8 cellular contexts compared by ENCODE assay signal in the genomic region with DNA sequence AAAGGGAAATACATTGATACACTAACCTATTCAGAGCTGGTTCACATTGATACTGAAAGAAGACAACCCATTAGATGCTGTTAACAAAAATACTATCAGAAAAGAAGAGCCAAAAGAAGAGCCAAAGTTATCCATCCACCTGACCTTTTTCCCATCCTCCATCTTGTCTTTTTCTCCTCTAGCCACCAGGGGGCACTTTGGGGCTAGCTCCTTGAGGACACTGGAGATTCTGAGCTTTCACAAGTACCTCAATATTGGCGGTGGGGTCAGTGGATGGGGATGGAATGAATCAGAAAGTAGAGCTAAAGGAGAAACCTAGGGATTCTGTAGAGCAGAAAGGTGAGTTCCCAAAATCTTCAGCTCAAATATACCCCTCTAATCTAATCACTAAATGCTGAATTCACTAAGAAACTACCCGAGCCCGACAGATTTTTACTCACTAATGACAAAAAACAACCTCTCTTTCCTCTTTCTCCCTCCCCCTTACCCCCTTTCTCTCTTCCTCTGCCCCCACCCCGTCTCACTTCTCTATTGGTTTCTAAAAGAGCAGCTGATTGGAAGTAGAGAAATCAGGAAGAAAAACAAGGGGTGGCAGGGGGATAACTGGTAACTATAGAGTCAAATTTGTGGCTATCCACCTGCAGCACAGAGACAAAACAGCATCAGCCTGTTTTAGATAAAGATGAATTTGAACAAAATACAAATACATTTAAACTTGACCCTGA.
DNase-seq lines count a peak whose midpoint lies in the region; ATAC-seq and TF ChIP-seq lines count a peak whose summit lies in the region.

No MANE protein-coding gene starts in this region.

- no peaks in the 10 kb centered on the region for H3K27me3 Mint-ChIP-seq in MCF 10A (ENCODE audit: insufficient read depth, unreplicated experiment)

- H3K9me3 Mint-ChIP-seq in MCF 10A (ENCODE audit: unreplicated experiment) = peaks cover 9% of the 10 kb centered on the region
- H3K9me3 Mint-ChIP-seq in stimulated activated effector memory CD8-positive, alpha-beta T cell treated with anti-CD3 and anti-CD28 coated beads, Interleukin-12 subunit alpha, Interleukin-12 subunit beta, amount 100 ng/mL, for 72 hours = peaks cover 8% of the 10 kb centered on the region

- CTCF ChIA-PET in MCF 10A (lab: Yijun Ruan, JAX) = interaction anchor here (0.6 to 1.3 kb wide), 8 partner anchors 9 to 1192 kb away, joined by 3 to 5 read pairs (median 3); no protein-coding TSS in a partner anchor

- in situ Hi-C loops in astrocyte of the spinal cord (cut with HindIII; ENCODE audit: low sequenced_read_pairs) = no loop called here

- no peaks in the 10 kb centered on the region for H3K36me3 ChIP-seq in breast epithelium

- no peak overlapping the region for H3K4me3 Mint-ChIP-seq in MCF 10A (ENCODE audit: unreplicated experiment)
- no peak overlapping the region for H3K4me3 Mint-ChIP-seq in stimulated activated effector memory CD8-positive, alpha-beta T cell treated with anti-CD3 and anti-CD28 coated beads, Interleukin-12 subunit alpha, Interleukin-12 subunit beta, amount 100 ng/mL, for 72 hours

- no peak for ATAC-seq in HG02759 (IDR thresholded peaks at IDR 0.05; ENCODE audit: unreplicated experiment)
- ATAC-seq in stimulated activated effector memory CD8-positive, alpha-beta T cell treated with anti-CD3 and anti-CD28 coated beads, Interleukin-12 subunit alpha, Interleukin-12 subunit beta, amount 100 ng/mL, for 72 hours = no peak

- peaks cover 0 to 17% of the 10 kb centered on the region in 2 donors for H3K9me3 ChIP-seq in breast epithelium

- 68 to 75% methylated on average over 4 of the region's 4 CpGs for WGBS in lower leg skin, 2 donors

- no peaks in the 10 kb centered on the region for H3K27me3 ChIP-seq in breast epithelium

- no TSS peak for BruUV-seq in MCF 10A (replicated peaks; lab: Mats Ljungman, UMichigan)

- no peak overlapping the region for H3K27ac ChIP-seq in breast epithelium

- peak; percentile 45 for TF ChIP-seq CTCF in MCF 10A (IDR thresholded peaks at IDR 0.05; ENCODE audit: unreplicated experiment)
- TF ChIP-seq CTCF in breast epithelium (IDR thresholded peaks at IDR 0.05) = no peak
- TF ChIP-seq CTCF in astrocyte of the spinal cord (IDR thresholded peaks at IDR 0.05; ENCODE audit: low read depth, low read length) = peak; percentile 75
- no peak for TF ChIP-seq CTCF in lower leg skin (IDR thresholded peaks at IDR 0.05)

- no peak overlapping the region for H3K27ac Mint-ChIP-seq in MCF 10A (ENCODE audit: low read depth, unreplicated experiment)
- H3K27ac Mint-ChIP-seq in stimulated activated effector memory CD8-positive, alpha-beta T cell treated with anti-CD3 and anti-CD28 coated beads, Interleukin-12 subunit alpha, Interleukin-12 subunit beta, amount 100 ng/mL, for 72 hours = no peak overlapping the region

- no peaks in the 10 kb centered on the region for H3K36me3 Mint-ChIP-seq in MCF 10A (ENCODE audit: insufficient read depth, unreplicated experiment)
- no peaks in the 10 kb centered on the region for H3K36me3 Mint-ChIP-seq in stimulated activated effector memory CD8-positive, alpha-beta T cell treated with anti-CD3 and anti-CD28 coated beads, Interleukin-12 subunit alpha, Interleukin-12 subunit beta, amount 100 ng/mL, for 72 hours

- TF ChIP-seq POLR2A in breast epithelium (IDR thresholded peaks at IDR 0.05) (no peak), lower leg skin (IDR thresholded peaks at IDR 0.05) (no peak)

- no peaks in the 10 kb centered on the region for H3K4me1 ChIP-seq in breast epithelium

- no peaks in the 10 kb centered on the region for H3K4me1 Mint-ChIP-seq in MCF 10A (ENCODE audit: insufficient read depth, unreplicated experiment)
- H3K4me1 Mint-ChIP-seq in stimulated activated effector memory CD8-positive, alpha-beta T cell treated with anti-CD3 and anti-CD28 coated beads, Interleukin-12 subunit alpha, Interleukin-12 subunit beta, amount 100 ng/mL, for 72 hours = no peaks in the 10 kb centered on the region

- peak; percentile 62 for DNase-seq in MCF 10A (ENCODE audit: unreplicated experiment)
- DNase-seq in breast epithelium (ENCODE audit: low spot score in 2 of 2) = no peak
- peak; percentile 57 for DNase-seq in NCI-H1092 treated with DMSO at 0.1 percent for 48 hours (lab: John Stamatoyannopoulos, UW)
- peak; percentile 46 for DNase-seq in astrocyte of the spinal cord (ENCODE audit: low read depth, low spot score)
- peak; percentile 62 for DNase-seq in myocyte (ENCODE audit: low read depth)
- DNase-seq in lower leg skin (ENCODE audit: low spot score in 2 of 2) = no peak
- DNase-seq in stimulated activated effector memory CD8-positive, alpha-beta T cell treated with anti-CD3 and anti-CD28 coated beads, Interleukin-12 subunit alpha, Interleukin-12 subunit beta, amount 100 ng/mL, for 72 hours (ENCODE audit: low spot score in 2 of 2) = no peak

- POLR2A ChIA-PET in MCF 10A (lab: Yijun Ruan, JAX) = no interaction called here

- H3K4me3 ChIP-seq in breast epithelium = no peak overlapping the region
- no peak overlapping the region for H3K4me3 ChIP-seq in astrocyte of the spinal cord (ENCODE audit: low read depth, low read length)
- H3K4me3 ChIP-seq in lower leg skin (ENCODE audit: low read depth, poor library complexity, severe bottlenecking) = no peak overlapping the region

- intact Hi-C loops in MCF 10A (cut with micrococcal nuclease) = no loop called here
- intact Hi-C loops in breast epithelium (cut with DNase I; ENCODE audit: low total_unique reads) = no loop called here
- intact Hi-C loops in lower leg skin (cut with DNase I; ENCODE audit: low total_unique reads) = no loop called here

Comparison
In these comparisons a context has a peak if more than half of its experiments do, and no peak if none do; other contexts are left out.
1. DNase-seq: peak in MCF 10A (single experiment), NCI-H1092 treated with DMSO at 0.1 percent for 48 hours (single experiment), astrocyte of the spinal cord (single experiment) and myocyte (single experiment); none in breast epithelium (0 of 2), lower leg skin (0 of 2) and stimulated activated effector memory CD8-positive, alpha-beta T cell treated with anti-CD3 and anti-CD28 coated beads, Interleukin-12 subunit alpha, Interleukin-12 subunit beta, amount 100 ng/mL, for 72 hours (0 of 2).
2. CTCF ChIP-seq: peak in MCF 10A (single experiment) and astrocyte of the spinal cord (single experiment); none in breast epithelium (0 of 3) and lower leg skin (0 of 3).